ENCODE assay signal across 8 cellular contexts in genomic region chr2:227325056-227325823, GRCh38. TPM values are rescaled to one million over a fixed set of nuclear protein-coding genes. Genes with fewer than 3 reads are reported as not detected.
DNase-seq lines count a peak whose midpoint lies in the region; ATAC-seq and TF ChIP-seq lines count a peak whose summit lies in the region.

TSS of gene MFF (plus strand) at chr2:227325251. CDS start at chr2:227330666, 5,415 bp downstream.

- BruUV-seq in Calu3 (replicated peaks; lab: Mats Ljungman, UMichigan) = no TSS peak

- peak within 1 kb of the TSS; percentile 49 for H2BK15ac ChIP-seq in mesenchymal stem cell (ENCODE audit: low read depth, poor library complexity, severe bottlenecking)

- no peak within 1 kb of the TSS for H3K23ac ChIP-seq in mesenchymal stem cell (ENCODE audit: low read length in 2 of 2)

- intact Hi-C loops in Calu3 (cut with micrococcal nuclease; ENCODE audit: unreplicated experiment) = no loop called here

- H3K27me3 Mint-ChIP-seq in Calu3 (ENCODE audit: unreplicated experiment) = no peaks in the 10 kb centered on the region
- peaks cover 4% of the 10 kb centered on the region for H3K27me3 Mint-ChIP-seq in activated CD8-positive, alpha-beta memory T cell treated with anti-CD3 and anti-CD28 coated beads, Interleukin-2, amount 10 ng/mL, durations not matched to agents 7 days and 5 days

- CTCF ChIA-PET in Calu3 (lab: Charles Lee) = interaction anchor here (0.7 to 1.6 kb wide), 3 partner anchors 80 to 182 kb away, joined by 3 to 5 read pairs (median 3); no protein-coding TSS in a partner anchor
- CTCF ChIA-PET in activated CD8-positive, alpha-beta memory T cell treated with anti-CD3 and anti-CD28 coated beads, Interleukin-2, amount 10 ng/mL, durations not matched to agents 7 days and 5 days (lab: Charles Lee) = no interaction called here

- H3K9me3 ChIP-seq in endocrine pancreas (ENCODE audit: control insufficient read depth, low read length) (no peaks in the 10 kb centered on the region), mesenchymal stem cell (ENCODE audit: control insufficient read depth, low read length) (no peaks in the 10 kb centered on the region)

- H2BK12ac ChIP-seq in mesenchymal stem cell (ENCODE audit: low read length in 2 of 2) = peak within 1 kb of the TSS in 1 of 2 experiments; percentile 10

- H2BK120ac ChIP-seq in mesenchymal stem cell (ENCODE audit: low read depth, low read length) = peak within 1 kb of the TSS; percentile 90

- peak within 1 kb of the TSS; percentile 48 for H3K27ac ChIP-seq in mesenchymal stem cell (ENCODE audit: low read length, poor library complexity, severe bottlenecking)

- H3K4me1 ChIP-seq in endocrine pancreas (ENCODE audit: control insufficient read depth, insufficient read depth, low read length) (peaks cover 13% of the 10 kb centered on the region), mesenchymal stem cell (ENCODE audit: control insufficient read depth, insufficient read depth, low read depth, low read length) (peaks cover 2% of the 10 kb centered on the region)

- H2AFZ ChIP-seq in mesenchymal stem cell (ENCODE audit: low read depth, low read length) = peak within 1 kb of the TSS; percentile 88

- H3K14ac ChIP-seq in mesenchymal stem cell (ENCODE audit: low read length in 2 of 2) = peak within 1 kb of the TSS in 1 of 2 experiments; percentile 59

- H3K36me3 ChIP-seq in endocrine pancreas (ENCODE audit: control insufficient read depth, insufficient read depth, low read length) = no peaks in the 10 kb centered on the region
- H3K36me3 ChIP-seq in mesenchymal stem cell (ENCODE audit: control insufficient read depth in 1 of 2, insufficient read depth in 2 of 2, low read depth in 1 of 2, low read length in 2 of 2) = peaks cover 6 to 7% of the 10 kb centered on the region in 2 experiments

- no peak for TF ChIP-seq CTCF in Calu3 (IDR thresholded peaks at IDR 0.05; ENCODE audit: unreplicated experiment)

- H2AK5ac ChIP-seq in mesenchymal stem cell (ENCODE audit: low read length, severe bottlenecking) = no peak within 1 kb of the TSS

- peak within 1 kb of the TSS; percentile 64 to 67 for H3K18ac ChIP-seq in mesenchymal stem cell (ENCODE audit: low read depth in 1 of 2, low read length in 2 of 2)

- H4K91ac ChIP-seq in mesenchymal stem cell (ENCODE audit: low read length) = peak within 1 kb of the TSS; percentile 47

- peak within 1 kb of the TSS; percentile 68 to 93 for H3K4ac ChIP-seq in mesenchymal stem cell (ENCODE audit: low read depth in 1 of 2, low read length in 2 of 2)

- H3K36me3 Mint-ChIP-seq in Calu3 (ENCODE audit: insufficient read depth, unreplicated experiment) = peaks cover 29% of the 10 kb centered on the region
- H3K36me3 Mint-ChIP-seq in activated CD8-positive, alpha-beta memory T cell treated with anti-CD3 and anti-CD28 coated beads, Interleukin-2, amount 10 ng/mL, durations not matched to agents 7 days and 5 days = peaks cover 8% of the 10 kb centered on the region

- WGBS in mesenchymal stem cell = 1% methylated on average over 65 of the region's 67 CpGs

- peak within 1 kb of the TSS; percentile 96 for H3K4me2 ChIP-seq in mesenchymal stem cell (ENCODE audit: low read length, poor library complexity, severe bottlenecking)

- peaks cover 10% of the 10 kb centered on the region for H3K9me3 Mint-ChIP-seq in Calu3 (ENCODE audit: low read depth, unreplicated experiment)
- H3K9me3 Mint-ChIP-seq in activated CD8-positive, alpha-beta memory T cell treated with anti-CD3 and anti-CD28 coated beads, Interleukin-2, amount 10 ng/mL, durations not matched to agents 7 days and 5 days (ENCODE audit: low read depth) = no peaks in the 10 kb centered on the region

- peak within 1 kb of the TSS; percentile 46 for H2BK5ac ChIP-seq in mesenchymal stem cell (ENCODE audit: low read depth, low read length, poor library complexity, severe bottlenecking)

- H3K9ac ChIP-seq in endocrine pancreas (ENCODE audit: control insufficient read depth, insufficient read depth, low read length) = peak within 1 kb of the TSS; percentile 98
- peak within 1 kb of the TSS; percentile 92 for H3K9ac ChIP-seq in mesenchymal stem cell (ENCODE audit: low read length)

- H3K4me3 ChIP-seq in endocrine pancreas (ENCODE audit: control insufficient read depth, insufficient read depth, low read length) (peak within 1 kb of the TSS; percentile 89), mesenchymal stem cell (ENCODE audit: insufficient read depth in 1 of 2, low read depth in 1 of 2, low read length in 2 of 2) (peak within 1 kb of the TSS; percentile 85 to 88)

- H3K4me1 Mint-ChIP-seq in Calu3 (ENCODE audit: low read depth, unreplicated experiment) = peaks cover 25% of the 10 kb centered on the region
- H3K4me1 Mint-ChIP-seq in activated CD8-positive, alpha-beta memory T cell treated with anti-CD3 and anti-CD28 coated beads, Interleukin-2, amount 10 ng/mL, durations not matched to agents 7 days and 5 days = peaks cover 43% of the 10 kb centered on the region

- H3K79me1 ChIP-seq in mesenchymal stem cell (replicated peaks; ENCODE audit: low read length, poor library complexity, severe bottlenecking) = peaks cover 8% of the 10 kb centered on the region

- peak; percentile 98 for ATAC-seq in GM21381 (IDR thresholded peaks at IDR 0.05; ENCODE audit: unreplicated experiment)
- peak; percentile 99 for ATAC-seq in activated CD8-positive, alpha-beta memory T cell treated with anti-CD3 and anti-CD28 coated beads, Interleukin-2, amount 10 ng/mL, durations not matched to agents 7 days and 5 days

- DNase-seq in Calu3 (peak; percentile 92), HUDEP-2 (lab: John Stamatoyannopoulos, UW; ENCODE audit: unreplicated experiment in 76 of 76) (peak in 74 of 76 experiments; percentile 38 to 93 (median 81)), NOMO-1 treated with dmso at 0.1 percent for 144 hours (lab: John Stamatoyannopoulos, UW; ENCODE audit: unreplicated experiment) (peak; percentile 94), mesenchymal stem cell (peak; percentile 92)
- DNase-seq in activated CD8-positive, alpha-beta memory T cell treated with anti-CD3 and anti-CD28 coated beads, Interleukin-2, amount 10 ng/mL, durations not matched to agents 7 days and 5 days = peak; percentile 95
- peak; percentile 89 for DNase-seq in stimulated activated CD8-positive, alpha-beta memory T cell treated with anti-CD3 and anti-CD28 coated beads, Interleukin-12 subunit alpha, Interleukin-12 subunit beta, amount 100 ng/mL, for 4 hours (ENCODE audit: low read depth)

- peak within 1 kb of the TSS; percentile 91 for H3K27ac Mint-ChIP-seq in Calu3 (ENCODE audit: unreplicated experiment)
- peak within 1 kb of the TSS; percentile 88 for H3K27ac Mint-ChIP-seq in activated CD8-positive, alpha-beta memory T cell treated with anti-CD3 and anti-CD28 coated beads, Interleukin-2, amount 10 ng/mL, durations not matched to agents 7 days and 5 days

- peak within 1 kb of the TSS; percentile 87 for H4K8ac ChIP-seq in mesenchymal stem cell (ENCODE audit: low read length)

- H3K27me3 ChIP-seq in endocrine pancreas (ENCODE audit: control insufficient read depth, insufficient read depth, low read length) (no peaks in the 10 kb centered on the region), mesenchymal stem cell (ENCODE audit: control insufficient read depth in 1 of 2, insufficient read depth in 1 of 2, low read length in 2 of 2) (no peaks in the 10 kb centered on the region)

- H3K4me3 Mint-ChIP-seq in Calu3 (ENCODE audit: low read depth, unreplicated experiment) = peak within 1 kb of the TSS; percentile 96
- peak within 1 kb of the TSS; percentile 85 for H3K4me3 Mint-ChIP-seq in activated CD8-positive, alpha-beta memory T cell treated with anti-CD3 and anti-CD28 coated beads, Interleukin-2, amount 10 ng/mL, durations not matched to agents 7 days and 5 days

RNA-seq across cellular contexts. Expression of gene MFF, which starts in this region (rescaled TPM):
- total RNA-seq in Calu3 (2022) = 72.4 and 82.3 TPM in 2 replicates
- total RNA-seq in activated CD8-positive, alpha-beta memory T cell treated with anti-CD3 and anti-CD28 coated beads, Interleukin-2, amount 10 ng/mL, durations not matched to agents 7 days and 5 days = 10 to 100 TPM; 63.7 to 70.6 TPM
- 80.3 TPM for polyA plus RNA-seq in mesenchymal stem cell (2013, experiment 1 of 2)
- polyA plus RNA-seq in mesenchymal stem cell (2013, experiment 2 of 2) = 80.6 TPM

Comparison
In these comparisons a context has a peak if more than half of its experiments do, and no peak if none do; other contexts are left out.
1. Peak in every context shown above with its lines: DNase-seq, ATAC-seq, H3K4me3 ChIP-seq and H3K27ac ChIP-seq.